ENCODE assay signal across 6 cellular contexts in the genomic region with DNA sequence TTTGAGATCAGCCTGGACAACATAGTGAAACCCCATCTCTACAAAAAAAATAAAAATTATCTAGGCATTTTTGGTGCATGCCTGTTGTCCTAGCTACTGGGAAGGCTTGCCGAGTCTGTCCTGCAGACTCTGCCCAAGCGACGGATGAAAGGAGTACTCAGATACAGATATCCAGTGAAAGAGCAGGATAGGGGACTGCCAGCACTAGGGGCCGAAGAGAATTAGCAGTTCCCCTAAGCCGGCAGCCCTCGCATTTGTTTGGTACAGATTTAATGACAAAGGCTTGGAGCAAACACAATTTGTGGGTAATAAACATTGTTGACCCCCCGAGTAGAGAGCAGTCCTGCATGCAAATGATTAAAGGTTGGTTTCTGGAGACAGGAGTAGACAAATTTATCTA.
"Had no signal": no experiment of that assay in that cellular context is flagged by ENCODE, and none has a peak within 500 bp of the region (broad histone marks: within the 10 kb centered on the region; RNA-seq: fewer than 3 reads in every experiment).

No MANE protein-coding gene starts in this region.

- FAIRE-seq: HTR-8/SVneo had no signal

- H3K4me2 ChIP-seq: KMS-11 had no signal

- DNase-seq: IMR-90, KBM-7, KG1 had no signal

- H3K9ac ChIP-seq: KMS-11 had no signal

- H3K27ac ChIP-seq: HL-60, KMS-11 had no signal
